In genomic region chr19:55087542-55087935, GRCh38 we compare ENCODE assay signal across 10 cellular contexts. TPM values are rescaled to one million over a fixed set of nuclear protein-coding genes. Genes with fewer than 3 reads are reported as not detected.
DNase-seq lines count a peak whose midpoint lies in the region; ATAC-seq, FAIRE-seq and TF ChIP-seq lines count a peak whose summit lies in the region.
"Had no signal": no experiment of that assay in that cellular context is flagged by ENCODE, and none has a peak within 500 bp of the region (broad histone marks: within the 10 kb centered on the region; RNA-seq: fewer than 3 reads in every experiment).

No MANE protein-coding gene starts in this region.

- WGBS in GM12878 (ENCODE audit: insufficient coverage, insufficient replicate concordance, low lambda C conversion rate, missing lambda C conversion rate), result 40% methylated on average over 18 of the region's 18 CpGs

- no peaks in the 10 kb centered on the region; a peak in 2 of 4 replicates for H3K36me3 ChIP-seq in GM12878 (ENCODE audit: control insufficient read depth in 2 of 2, insufficient read depth in 2 of 2, low read length in 1 of 2)

- no peak; the same call in 1 of the 2 replicates for TF ChIP-seq POLR2A in GM12878 (IDR thresholded peaks at IDR 0.05; ENCODE audit: low read depth, low read length)

- FAIRE-seq in GM12878 (lab: Jason Lieb, UNC), result no peak
- FAIRE-seq: A204.1 had no signal

- DNase-seq in DMS 273 (lab: John Stamatoyannopoulos, UW; ENCODE audit: unreplicated experiment) (peak; percentile 38), DMS 273 treated with DMSO at 0.1 percent for 48 hours (lab: John Stamatoyannopoulos, UW) (no peak), GM12878 (ENCODE audit: low read depth, low spot score) (no peak), cerebellum (ENCODE audit: low spot score) (no peak)
- no peak for DNase-seq in stimulated activated effector memory CD8-positive, alpha-beta T cell treated with anti-CD3 and anti-CD28 coated beads, Interleukin-12 subunit alpha, Interleukin-12 subunit beta, amount 100 ng/mL, for 72 hours (ENCODE audit: low spot score in 2 of 2)
- DNase-seq in effector CD4-positive, alpha-beta T cell, result no peak
- DNase-seq: NCI-H187 treated with DMSO at 0.1 percent for 48 hours had no signal

- POLR2A ChIA-PET in GM12878 (lab: Charles Lee), result no interaction called here

- 0 out of 2 replicates have a peak, but pooled peaks cover 3% of the 10 kb centered on the region for H3K4me1 ChIP-seq in GM12878 (ENCODE audit: control insufficient read depth, insufficient read depth, low read length)

- H3K4me3 ChIP-seq in GM12878 (peak overlapping the region; percentile 27; the same call in 1 of the 2 replicates), iPS-18c (ENCODE audit: insufficient read depth, low read depth, low read length) (peak overlapping the region; percentile 64)

- H2AFZ ChIP-seq in GM12878 (ENCODE audit: control insufficient read depth, low read depth, low read length), result no peak overlapping the region

- intact Hi-C loops in GM12878 (cut with micrococcal nuclease; ENCODE audit: unreplicated experiment), result no loop called here

- peaks cover 0 to 7% of the 10 kb centered on the region in 2 experiments; a peak in 2 of 4 replicates for H3K27me3 ChIP-seq in GM12878 (replicated peaks in 1 of 2; ENCODE audit: control insufficient read depth in 2 of 2, insufficient read depth in 2 of 2, low read length in 1 of 2)

- no peak for ATAC-seq in GM12878
- no peak for ATAC-seq in stimulated activated effector memory CD8-positive, alpha-beta T cell treated with anti-CD3 and anti-CD28 coated beads, Interleukin-12 subunit alpha, Interleukin-12 subunit beta, amount 100 ng/mL, for 72 hours
- no peak for ATAC-seq in HG02678 (IDR thresholded peaks at IDR 0.05; ENCODE audit: unreplicated experiment)

- H3K36me3 Mint-ChIP-seq in stimulated activated effector memory CD8-positive, alpha-beta T cell treated with anti-CD3 and anti-CD28 coated beads, Interleukin-12 subunit alpha, Interleukin-12 subunit beta, amount 100 ng/mL, for 72 hours, result peaks cover 26% of the 10 kb centered on the region

- SMC1A ChIA-PET in GM12878 (lab: Charles Lee; ENCODE audit: uncharacterized antibody, unreplicated experiment), result interaction anchor here (1.3 kb wide), 1 partner anchor 434 kb away, joined by 3 read pairs; no protein-coding TSS in a partner anchor

- no peaks in the 10 kb centered on the region for H4K20me1 ChIP-seq in GM12878 (ENCODE audit: control insufficient read depth, insufficient read depth)

- no TSS peak for BruUV-seq in GM12878 (replicated peaks; lab: Mats Ljungman, UMichigan)

- no peaks in the 10 kb centered on the region for H3K9me3 Mint-ChIP-seq in stimulated activated effector memory CD8-positive, alpha-beta T cell treated with anti-CD3 and anti-CD28 coated beads, Interleukin-12 subunit alpha, Interleukin-12 subunit beta, amount 100 ng/mL, for 72 hours

- in situ Hi-C loops in GM12878 (cut with MboI), result no loop called here

- H3K79me2 ChIP-seq in GM12878 (ENCODE audit: control insufficient read depth, insufficient read depth, low read length), result no peaks in the 10 kb centered on the region

- H3K27ac Mint-ChIP-seq in stimulated activated effector memory CD8-positive, alpha-beta T cell treated with anti-CD3 and anti-CD28 coated beads, Interleukin-12 subunit alpha, Interleukin-12 subunit beta, amount 100 ng/mL, for 72 hours, result no peak overlapping the region

- H3K4me3 Mint-ChIP-seq in stimulated activated effector memory CD8-positive, alpha-beta T cell treated with anti-CD3 and anti-CD28 coated beads, Interleukin-12 subunit alpha, Interleukin-12 subunit beta, amount 100 ng/mL, for 72 hours, result peak overlapping the region; percentile 60

- H3K4me2 ChIP-seq in GM12878 (ENCODE audit: control insufficient read depth, insufficient read depth), result peak overlapping the region; percentile 64

- no peak overlapping the region for H3K27ac ChIP-seq in GM12878 (ENCODE audit: control insufficient read depth, insufficient read depth)

- H3K9ac ChIP-seq in GM12878 (ENCODE audit: control insufficient read depth, insufficient read depth, low read length), result no peak overlapping the region

- peaks cover 35% of the 10 kb centered on the region for H3K4me1 Mint-ChIP-seq in stimulated activated effector memory CD8-positive, alpha-beta T cell treated with anti-CD3 and anti-CD28 coated beads, Interleukin-12 subunit alpha, Interleukin-12 subunit beta, amount 100 ng/mL, for 72 hours

- CTCF ChIA-PET in GM12878 (lab: Yijun Ruan, JAX), result interaction anchor here (0.7 to 3.2 kb wide), 9 partner anchors 14 to 434 kb away, joined by 3 to 18 read pairs (median 5); partner anchors contain the start of gene RDH13

- no peak for TF ChIP-seq CTCF in GM12878 (IDR thresholded peaks at IDR 0.05 in 2 of 3, conservative IDR thresholded peaks at IDR 0.05 in 1 of 3; ENCODE audit: control insufficient read depth in 2 of 3, extremely low read depth in 1 of 3, insufficient read depth in 1 of 3, low read depth in 3 of 3, low read length in 3 of 3)

- no peak for TF ChIP-seq RAD21 in GM12878 (IDR thresholded peaks at IDR 0.05; ENCODE audit: insufficient read depth, low read depth, low read length)

- no peaks in the 10 kb centered on the region; the same call in 2 of the 3 replicates for H3K9me3 ChIP-seq in GM12878 (replicated peaks; ENCODE audit: control insufficient read depth, insufficient read depth, low read length)
- peaks cover 2% of the 10 kb centered on the region for H3K9me3 ChIP-seq in iPS-18c (ENCODE audit: control insufficient read depth, insufficient read depth, low read length)

- RAD21 ChIA-PET in GM12878 (lab: Charles Lee; ENCODE audit: unreplicated experiment), result no interaction called here

- no peak for TF ChIP-seq EP300 in GM12878 (IDR thresholded peaks at IDR 0.05; ENCODE audit: borderline replicate concordance in 1 of 2, control insufficient read depth in 1 of 2, low read depth in 2 of 2, low read length in 2 of 2)

RNA-seq across cellular contexts. Expression of gene EPS8L1, which starts 11.9 kb away (rescaled TPM):
- 0.69 and 0.92 TPM in 2 replicates for total RNA-seq in GM12878 (2013; cell fraction: nucleolus; rRNA removed)
- 0.68 and 1.4 TPM in 2 replicates for total RNA-seq in GM12878 (2014; rRNA removed)
- 0.64 and 0.72 TPM in 2 replicates for total RNA-seq in GM12878 (2014; rRNA removed; fragmentation: Illumina TruSeq; extraction: Trizol)
- 1.8 and 2.2 TPM in 2 replicates for total RNA-seq in GM12878 (2021)
- polyA plus RNA-seq in GM12878 (2011; ENCODE audit: low read depth), result not detected
- polyA plus RNA-seq in GM12878 (2011; rRNA removed), result 0.71 and 0.82 TPM in 2 replicates
- polyA plus RNA-seq in GM12878 (2011; cell fraction: cytosol; rRNA removed), result 0.67 and 0.75 TPM in 2 replicates
- 4.1 and 5.4 TPM in 2 replicates for polyA plus RNA-seq in GM12878 (2011; cell fraction: nucleus; rRNA removed)
- polyA plus RNA-seq in GM12878 (2012), result 1.4 and 2.3 TPM in 2 replicates
- 0.72 TPM in 1 of 2 replicates, not detected in the other for polyA plus RNA-seq in GM12878 (2014; fragmentation: Illumina TruSeq; extraction: Trizol)
- not detected for polyA plus RNA-seq in GM12878 (2014; fragmentation: Nextera tagmentation; extraction: Ambion mirVana)
- polyA plus RNA-seq in GM12878 (2014; rRNA removed), result 1.5 and 1.8 TPM in 2 replicates
- polyA plus RNA-seq in GM12878 (2016; fragmentation: Nextera tagmentation; extraction: Ambion mirVana), result 1 to 10 TPM; 1.2 to 2.1 TPM
- 0.37 and 0.41 TPM in 2 replicates for polyA minus RNA-seq in GM12878 (2011; rRNA and poly(A)+ RNA removed)
- polyA minus RNA-seq in GM12878 (2011; cell fraction: cytosol; rRNA and poly(A)+ RNA removed), result not detected in 2 replicates
- polyA minus RNA-seq in GM12878 (2011; cell fraction: nucleus; rRNA and poly(A)+ RNA removed), result 0.73 and 1.3 TPM in 2 replicates
- total RNA-seq in cerebellum, result 2.1 TPM

RNA-seq across cellular contexts. Expression of gene RDH13, which starts 24.6 kb away (rescaled TPM):
- 53.1 and 58.5 TPM in 2 replicates for total RNA-seq in GM12878 (2013; cell fraction: nucleolus; rRNA removed)
- total RNA-seq in GM12878 (2014; rRNA removed) (9.3 TPM in 2 replicates), GM12878 (2014; rRNA removed; fragmentation: Illumina TruSeq; extraction: Trizol) (3.8 and 4.0 TPM in 2 replicates), GM12878 (2021) (10.0 and 10.1 TPM in 2 replicates), cerebellum (21.4 TPM)
- polyA plus RNA-seq in GM12878 (2011; ENCODE audit: low read depth), result 3.1 TPM
- polyA plus RNA-seq in GM12878 (2011; rRNA removed) (9.0 and 11.6 TPM in 2 replicates), GM12878 (2014; fragmentation: Illumina TruSeq; extraction: Trizol) (4.1 and 5.0 TPM in 2 replicates), GM12878 (2014; fragmentation: Nextera tagmentation; extraction: Ambion mirVana) (1 to 10 TPM; 1.3 to 1.7 TPM), GM12878 (2014; rRNA removed) (7.7 and 8.5 TPM in 2 replicates), GM12878 (2016; fragmentation: Nextera tagmentation; extraction: Ambion mirVana) (10 to 100 TPM in 1 of 2 experiments, 1 to 10 TPM in 1; 9.8 to 11.5 TPM)
- polyA plus RNA-seq in GM12878 (2011; cell fraction: cytosol; rRNA removed), result 13.4 and 20.8 TPM in 2 replicates
- 32.1 and 38.4 TPM in 2 replicates for polyA plus RNA-seq in GM12878 (2011; cell fraction: nucleus; rRNA removed)
- polyA plus RNA-seq in GM12878 (2012), result 5.5 and 6.4 TPM in 2 replicates
- 15.9 and 19.3 TPM in 2 replicates for polyA minus RNA-seq in GM12878 (2011; rRNA and poly(A)+ RNA removed)
- 6.0 and 9.3 TPM in 2 replicates for polyA minus RNA-seq in GM12878 (2011; cell fraction: cytosol; rRNA and poly(A)+ RNA removed)
- 12.2 and 26.3 TPM in 2 replicates for polyA minus RNA-seq in GM12878 (2011; cell fraction: nucleus; rRNA and poly(A)+ RNA removed)

RNA-seq across cellular contexts. Expression of gene PPP1R12C, which starts 29.9 kb away (rescaled TPM):
- total RNA-seq in GM12878 (2013; cell fraction: nucleolus; rRNA removed), result 33.5 and 40.4 TPM in 2 replicates
- 51.7 and 66.5 TPM in 2 replicates for total RNA-seq in GM12878 (2014; rRNA removed)
- total RNA-seq in GM12878 (2014; rRNA removed; fragmentation: Illumina TruSeq; extraction: Trizol), result 25.2 and 28.2 TPM in 2 replicates
- total RNA-seq in GM12878 (2021), result 76.4 and 84.7 TPM in 2 replicates
- polyA plus RNA-seq in GM12878 (2011; ENCODE audit: low read depth), result 17.0 TPM
- 9.6 and 23.0 TPM in 2 replicates for polyA plus RNA-seq in GM12878 (2011; rRNA removed)
- polyA plus RNA-seq in GM12878 (2011; cell fraction: cytosol; rRNA removed), result 20.2 and 37.2 TPM in 2 replicates
- 203 and 271 TPM in 2 replicates for polyA plus RNA-seq in GM12878 (2011; cell fraction: nucleus; rRNA removed)
- polyA plus RNA-seq in GM12878 (2012), result 48.6 and 64.4 TPM in 2 replicates
- 3.5 and 18.0 TPM in 2 replicates for polyA plus RNA-seq in GM12878 (2014; fragmentation: Illumina TruSeq; extraction: Trizol)
- 1 to 10 TPM; 1.4 to 4.7 TPM for polyA plus RNA-seq in GM12878 (2014; fragmentation: Nextera tagmentation; extraction: Ambion mirVana)
- 83.4 and 101 TPM in 2 replicates for polyA plus RNA-seq in GM12878 (2014; rRNA removed)
- polyA plus RNA-seq in GM12878 (2016; fragmentation: Nextera tagmentation; extraction: Ambion mirVana), result 10 to 100 TPM; 10.5 to 14.8 TPM
- polyA minus RNA-seq in GM12878 (2011; rRNA and poly(A)+ RNA removed), result 5.0 and 15.0 TPM in 2 replicates
- 10.7 and 11.3 TPM in 2 replicates for polyA minus RNA-seq in GM12878 (2011; cell fraction: cytosol; rRNA and poly(A)+ RNA removed)
- polyA minus RNA-seq in GM12878 (2011; cell fraction: nucleus; rRNA and poly(A)+ RNA removed), result 24.3 and 37.7 TPM in 2 replicates
- total RNA-seq in cerebellum, result 14.0 TPM

RNA-seq across cellular contexts. Expression of gene GP6, which starts 49.5 kb away (rescaled TPM):
- total RNA-seq in GM12878 (2013; cell fraction: nucleolus; rRNA removed), result 0.84 TPM in 1 of 2 replicates, not detected in the other
- total RNA-seq in GM12878 (2014; rRNA removed), result not detected in 2 replicates
- not detected in 2 replicates for total RNA-seq in GM12878 (2014; rRNA removed; fragmentation: Illumina TruSeq; extraction: Trizol)
- not detected in 2 replicates for total RNA-seq in GM12878 (2021)
- polyA plus RNA-seq in GM12878 (2011; ENCODE audit: low read depth), result not detected
- not detected in 2 replicates for polyA plus RNA-seq in GM12878 (2011; rRNA removed)
- 0.03 and 0.06 TPM in 2 replicates for polyA plus RNA-seq in GM12878 (2011; cell fraction: cytosol; rRNA removed)
- 0.09 and 0.10 TPM in 2 replicates for polyA plus RNA-seq in GM12878 (2011; cell fraction: nucleus; rRNA removed)
- polyA plus RNA-seq in GM12878 (2012), result 0.37 TPM in 1 of 2 replicates, not detected in the other
- not detected in 2 replicates for polyA plus RNA-seq in GM12878 (2014; fragmentation: Illumina TruSeq; extraction: Trizol)
- polyA plus RNA-seq in GM12878 (2014; fragmentation: Nextera tagmentation; extraction: Ambion mirVana), result not detected
- polyA plus RNA-seq in GM12878 (2014; rRNA removed), result not detected in 2 replicates
- not detected for polyA plus RNA-seq in GM12878 (2016; fragmentation: Nextera tagmentation; extraction: Ambion mirVana)
- not detected in 2 replicates for polyA minus RNA-seq in GM12878 (2011; rRNA and poly(A)+ RNA removed)
- polyA minus RNA-seq in GM12878 (2011; cell fraction: cytosol; rRNA and poly(A)+ RNA removed), result not detected in 2 replicates
- 0.36 TPM in 1 of 2 replicates, not detected in the other for polyA minus RNA-seq in GM12878 (2011; cell fraction: nucleus; rRNA and poly(A)+ RNA removed)
- 0.27 TPM for total RNA-seq in cerebellum
